Comparison of ENCODE assay signal across 10 cellular contexts in the genomic region with DNA sequence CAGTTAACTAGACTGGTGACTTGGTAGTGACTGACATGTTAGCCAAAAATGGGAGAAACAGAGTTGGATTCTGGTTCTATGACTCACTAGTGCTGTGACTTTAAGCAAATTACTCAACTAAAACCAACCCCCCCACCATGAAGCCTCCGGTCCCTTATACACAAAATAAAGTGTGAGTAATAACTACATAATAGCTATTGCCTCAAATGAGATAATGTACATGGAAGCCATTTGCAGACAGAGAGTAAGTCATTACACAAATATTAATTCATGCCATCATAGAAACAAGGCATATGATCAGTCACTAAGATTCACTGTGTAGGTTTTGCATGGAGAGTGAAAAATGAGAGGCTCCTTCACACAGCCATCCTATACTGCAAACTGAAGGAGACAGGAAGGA.
DNase-seq lines count a peak whose midpoint lies in the region; ATAC-seq and TF ChIP-seq lines count a peak whose summit lies in the region.
"Had no signal": no experiment of that assay in that cellular context is flagged by ENCODE, and none has a peak within 500 bp of the region (broad histone marks: within the 10 kb centered on the region; RNA-seq: fewer than 3 reads in every experiment).

No MANE protein-coding gene starts in this region.

- TF ChIP-seq RAD21 in HCT116 (IDR thresholded peaks at IDR 0.05; ENCODE audit: low read depth) = no peak

- TF ChIP-seq EP300 in tibial nerve (IDR thresholded peaks at IDR 0.05) = no peak

- H3K36me3 ChIP-seq in HCT116 (ENCODE audit: control insufficient read depth in 1 of 2, insufficient read depth in 2 of 2, low read length in 2 of 2) = no peaks in the 10 kb centered on the region
- no peaks in the 10 kb centered on the region for H3K36me3 ChIP-seq in kidney epithelial cell (ENCODE audit: control insufficient read depth, insufficient read depth, low read length)
- no peaks in the 10 kb centered on the region for H3K36me3 ChIP-seq in tibial nerve

- H3K9me3 ChIP-seq in HCT116 (ENCODE audit: control insufficient read depth in 1 of 2, insufficient read depth in 1 of 2, low read depth in 1 of 2, low read length in 2 of 2) = no peaks in the 10 kb centered on the region
- H3K9me3 ChIP-seq in tibial nerve = no peaks in the 10 kb centered on the region
- H3K9me3 ChIP-seq: mucosa of descending colon had no signal

- no peaks in the 10 kb centered on the region for H3K79me2 ChIP-seq in HCT116 (ENCODE audit: insufficient read depth, low read length)

- CTCF ChIA-PET in HCT116 (lab: Charles Lee) = no interaction called here

- POLR2A ChIA-PET in HCT116 (lab: Charles Lee) = no interaction called here

- H3K9ac ChIP-seq in HCT116 (ENCODE audit: low read length) = no peak overlapping the region

- H3K27ac ChIP-seq in HCT116 (ENCODE audit: low read depth, low read length) = no peak overlapping the region
- H3K27ac ChIP-seq in tibial nerve = no peak overlapping the region

- ATAC-seq in HCT116 (peak; percentile 25; the same call in 1 of the 2 replicates), HG02642 (IDR thresholded peaks at IDR 0.05; ENCODE audit: poor library complexity, unreplicated experiment) (no peak)
- peak; percentile 93 to 94 for ATAC-seq in activated naive CD4-positive, alpha-beta T cell treated with anti-CD3 and anti-CD28 coated beads, Interleukin-2, amount 50 U/mL, for 72 hours
- ATAC-seq: mucosa of descending colon had no signal

- H3K9me2 ChIP-seq in HCT116 (ENCODE audit: insufficient read depth) = no peaks in the 10 kb centered on the region

- WGBS in tibial nerve, 2 donors = 35 to 56% methylated on average over 1 of the region's 1 CpG

- no peak overlapping the region for H2AFZ ChIP-seq in HCT116 (ENCODE audit: low read depth, low read length, poor library complexity, severe bottlenecking)

- no TSS peak for BruUV-seq in HCT116 (replicated peaks; lab: Mats Ljungman, UMichigan)

- peaks cover under 1 to 17% of the 10 kb centered on the region in 2 experiments for H3K4me1 ChIP-seq in HCT116 (ENCODE audit: control insufficient read depth in 1 of 2, insufficient read depth in 2 of 2, low read length in 2 of 2)
- peaks cover 0 to 14% (median 2%) of the 10 kb centered on the region in 4 donors for H3K4me1 ChIP-seq in tibial nerve

- H3K9me3 Mint-ChIP-seq in activated naive CD4-positive, alpha-beta T cell treated with anti-CD3 and anti-CD28 coated beads, Interleukin-2, amount 50 U/mL, for 72 hours = peaks cover 8 to 9% of the 10 kb centered on the region in 2 donors

- H3K27me3 ChIP-seq in HCT116 (ENCODE audit: insufficient read depth, low read length) (no peaks in the 10 kb centered on the region), kidney epithelial cell (ENCODE audit: control insufficient read depth, insufficient read depth, low read length) (no peaks in the 10 kb centered on the region), tibial nerve (no peaks in the 10 kb centered on the region)

- intact Hi-C loops in HCT116 (cut with micrococcal nuclease) = no loop called here

- H3K4me3 ChIP-seq in AG09309 (ENCODE audit: control insufficient read depth, low read depth, low read length) (no peak overlapping the region), HCT116 (replicated peaks in 1 of 2; ENCODE audit: low read depth in 1 of 2, low read length in 2 of 2) (no peak overlapping the region), kidney epithelial cell (ENCODE audit: low read depth, low read length) (no peak overlapping the region), tibial nerve (no peak overlapping the region)
- H3K4me3 ChIP-seq: mucosa of descending colon had no signal

- H4K20me1 ChIP-seq in HCT116 (ENCODE audit: insufficient read depth) = no peaks in the 10 kb centered on the region

- RAD21 ChIA-PET in HCT116 (lab: Charles Lee; ENCODE audit: low non-redundant PET in 1 of 2, low total read pairs in 2 of 2, uncharacterized antibody in 2 of 2, unreplicated experiment in 2 of 2) = no interaction called here

- TF ChIP-seq POLR2A in HCT116 (IDR thresholded peaks at IDR 0.05; ENCODE audit: borderline replicate concordance, extremely low read depth, insufficient read depth, insufficient read length) (no peak), tibial nerve (IDR thresholded peaks at IDR 0.05) (no peak)

- H3K27ac Mint-ChIP-seq in activated naive CD4-positive, alpha-beta T cell treated with anti-CD3 and anti-CD28 coated beads, Interleukin-2, amount 50 U/mL, for 72 hours = peak overlapping the region; percentile 65 to 93

- TF ChIP-seq CTCF in AG09309 (IDR thresholded peaks at IDR 0.05; ENCODE audit: control insufficient read depth, insufficient read depth, low read depth, low read length, missing control alignments) (no peak), HCT116 (IDR thresholded peaks at IDR 0.05 in 2 of 3, conservative IDR thresholded peaks at IDR 0.05 in 1 of 3; ENCODE audit: borderline replicate concordance in 1 of 3, insufficient read depth in 1 of 3, low read depth in 2 of 3, low read length in 2 of 3) (no peak), kidney epithelial cell (IDR thresholded peaks at IDR 0.05; ENCODE audit: insufficient read depth, low read length, poor library complexity, severe bottlenecking) (no peak), tibial nerve (IDR thresholded peaks at IDR 0.05) (no peak)

- peak overlapping the region; percentile 12; the same call in 1 of the 2 replicates for H3K4me2 ChIP-seq in HCT116 (ENCODE audit: low read length)

- peaks cover 9 to 50% of the 10 kb centered on the region in 2 donors for H3K36me3 Mint-ChIP-seq in activated naive CD4-positive, alpha-beta T cell treated with anti-CD3 and anti-CD28 coated beads, Interleukin-2, amount 50 U/mL, for 72 hours

- DNase-seq in AG09309 (ENCODE audit: low read depth) (peak; percentile 74), HCT116 (ENCODE audit: low read depth, low spot score) (no peak), kidney epithelial cell (ENCODE audit: low read depth) (peak; percentile 85), HUDEP-2 (lab: John Stamatoyannopoulos, UW; ENCODE audit: unreplicated experiment in 76 of 76) (no peak), NCI-H446 treated with DMSO at 0.1 percent for 48 hours (lab: John Stamatoyannopoulos, UW) (no peak), tibial nerve (ENCODE audit: low spot score in 2 of 2) (no peak)
- no peak for DNase-seq in activated naive CD4-positive, alpha-beta T cell treated with anti-CD3 and anti-CD28 coated beads, Interleukin-2, amount 50 U/mL, for 72 hours (ENCODE audit: low spot score in 2 of 2)
- DNase-seq: mucosa of descending colon, T-helper 2 cell had no signal

TF ChIP-seq in HCT116, 20 proteins besides CTCF, POLR2A, EP300 and RAD21 (continues in another document):
- TF ChIP-seq JUND (IDR thresholded peaks at IDR 0.05) (peak; percentile 48; the same call in 1 of the 2 replicates), FOSL1 (IDR thresholded peaks at IDR 0.05; ENCODE audit: low read depth) (peak; percentile 53), SP1 (IDR thresholded peaks at IDR 0.05; ENCODE audit: low read depth) (no peak; the same call in 1 of the 2 replicates), POLR2AphosphoS5 (IDR thresholded peaks at IDR 0.05; ENCODE audit: low read depth, low read length) (no peak), SRF (IDR thresholded peaks at IDR 0.05; ENCODE audit: low read depth) (peak; percentile 61; the same call in 1 of the 2 replicates), YY1 (IDR thresholded peaks at IDR 0.05; ENCODE audit: extremely low read depth, insufficient replicate concordance, low read depth, low read length) (no peak), ELF1 (IDR thresholded peaks at IDR 0.05; ENCODE audit: borderline replicate concordance, low read depth) (no peak), ZFX (IDR thresholded peaks at IDR 0.05) (no peak), ZNF274 (IDR thresholded peaks at IDR 0.05; ENCODE audit: low read depth, low read length) (no peak), TCF7L2 (IDR thresholded peaks at IDR 0.05; ENCODE audit: borderline replicate concordance, extremely low read depth, insufficient read depth, insufficient read length) (no peak), EZH2phosphoT487 (IDR thresholded peaks at IDR 0.05; ENCODE audit: borderline replicate concordance) (no peak), SIN3A (IDR thresholded peaks at IDR 0.05; ENCODE audit: low read depth) (no peak), EGR1 (IDR thresholded peaks at IDR 0.05; ENCODE audit: low read depth) (no peak), CBX3 (IDR thresholded peaks at IDR 0.05; ENCODE audit: low read depth) (0 out of 2 replicates have a peak, but pooled peaks have one; percentile 26)
- TF ChIP-seq, protein P1, sequence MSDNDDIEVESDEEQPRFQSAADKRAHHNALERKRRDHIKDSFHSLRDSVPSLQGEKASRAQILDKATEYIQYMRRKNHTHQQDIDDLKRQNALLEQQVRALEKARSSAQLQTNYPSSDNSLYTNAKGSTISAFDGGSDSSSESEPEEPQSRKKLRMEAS (IDR thresholded peaks at IDR 0.05) = 0 out of 2 replicates have a peak, but pooled peaks have one; percentile 31
- TF ChIP-seq, protein P2, sequence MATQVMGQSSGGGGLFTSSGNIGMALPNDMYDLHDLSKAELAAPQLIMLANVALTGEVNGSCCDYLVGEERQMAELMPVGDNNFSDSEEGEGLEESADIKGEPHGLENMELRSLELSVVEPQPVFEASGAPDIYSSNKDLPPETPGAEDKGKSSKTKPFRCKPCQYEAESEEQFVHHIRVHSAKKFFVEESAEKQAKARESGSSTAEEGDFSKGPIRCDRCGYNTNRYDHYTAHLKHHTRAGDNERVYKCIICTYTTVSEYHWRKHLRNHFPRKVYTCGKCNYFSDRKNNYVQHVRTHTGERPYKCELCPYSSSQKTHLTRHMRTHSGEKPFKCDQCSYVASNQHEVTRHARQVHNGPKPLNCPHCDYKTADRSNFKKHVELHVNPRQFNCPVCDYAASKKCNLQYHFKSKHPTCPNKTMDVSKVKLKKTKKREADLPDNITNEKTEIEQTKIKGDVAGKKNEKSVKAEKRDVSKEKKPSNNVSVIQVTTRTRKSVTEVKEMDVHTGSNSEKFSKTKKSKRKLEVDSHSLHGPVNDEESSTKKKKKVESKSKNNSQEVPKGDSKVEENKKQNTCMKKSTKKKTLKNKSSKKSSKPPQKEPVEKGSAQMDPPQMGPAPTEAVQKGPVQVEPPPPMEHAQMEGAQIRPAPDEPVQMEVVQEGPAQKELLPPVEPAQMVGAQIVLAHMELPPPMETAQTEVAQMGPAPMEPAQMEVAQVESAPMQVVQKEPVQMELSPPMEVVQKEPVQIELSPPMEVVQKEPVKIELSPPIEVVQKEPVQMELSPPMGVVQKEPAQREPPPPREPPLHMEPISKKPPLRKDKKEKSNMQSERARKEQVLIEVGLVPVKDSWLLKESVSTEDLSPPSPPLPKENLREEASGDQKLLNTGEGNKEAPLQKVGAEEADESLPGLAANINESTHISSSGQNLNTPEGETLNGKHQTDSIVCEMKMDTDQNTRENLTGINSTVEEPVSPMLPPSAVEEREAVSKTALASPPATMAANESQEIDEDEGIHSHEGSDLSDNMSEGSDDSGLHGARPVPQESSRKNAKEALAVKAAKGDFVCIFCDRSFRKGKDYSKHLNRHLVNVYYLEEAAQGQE (IDR thresholded peaks at IDR 0.05; ENCODE audit: low read depth) = no peak

Comparison
In these comparisons a context has a peak if more than half of its experiments do, and no peak if none do; other contexts are left out.
1. DNase-seq: peak in AG09309 (single experiment) and kidney epithelial cell (single experiment); none in HCT116 (single experiment), activated naive CD4-positive, alpha-beta T cell treated with anti-CD3 and anti-CD28 coated beads, Interleukin-2, amount 50 U/mL, for 72 hours (0 of 2), HUDEP-2 (0 of 76), NCI-H446 treated with DMSO at 0.1 percent for 48 hours (single experiment) and tibial nerve (0 of 2).